ENCODE assay signal across 8 cellular contexts in genomic region chr2:237922641-237923361, GRCh38. TPM values are rescaled to one million over a fixed set of nuclear protein-coding genes. Genes with fewer than 3 reads are reported as not detected.
DNase-seq lines count a peak whose midpoint lies in the region; ATAC-seq and TF ChIP-seq lines count a peak whose summit lies in the region.

No MANE protein-coding gene starts in this region.

- CTCF ChIA-PET in A673 (lab: Charles Lee) = interaction anchor here (0.6 kb wide), 1 partner anchor 20 kb away, joined by 4 read pairs; no protein-coding TSS in a partner anchor

- H3K36me3 ChIP-seq in A673 (ENCODE audit: insufficient read depth, low read length, poor library complexity, severe bottlenecking) (no peaks in the 10 kb centered on the region), body of pancreas (replicated peaks in 1 of 2; ENCODE audit: insufficient read depth in 1 of 2, low read depth in 2 of 2) (no peaks in the 10 kb centered on the region), neuron (ENCODE audit: insufficient read depth, low read length) (no peaks in the 10 kb centered on the region)

- H3K9me3 ChIP-seq in A673 (ENCODE audit: low read depth, low read length, poor library complexity, severe bottlenecking) (no peaks in the 10 kb centered on the region), body of pancreas (no peaks in the 10 kb centered on the region), neuron (ENCODE audit: low read length) (no peaks in the 10 kb centered on the region)

- peak; percentile 63 for ATAC-seq in body of pancreas
- no peak for ATAC-seq in HG03457 (IDR thresholded peaks at IDR 0.05; ENCODE audit: unreplicated experiment)

- H3K27me3 ChIP-seq in A673 (replicated peaks; ENCODE audit: insufficient read depth, low read depth, low read length, poor library complexity) (no peaks in the 10 kb centered on the region), body of pancreas (no peaks in the 10 kb centered on the region), neuron (ENCODE audit: insufficient read depth, low read length) (peaks cover 3% of the 10 kb centered on the region)

- BruUV-seq in A673 (replicated peaks; lab: Mats Ljungman, UMichigan) = no TSS peak

- POLR2A ChIA-PET in A673 (lab: Charles Lee; ENCODE audit: low non-redundant PET) = no interaction called here

- H3K4me1 ChIP-seq in A673 (ENCODE audit: insufficient read depth, low read length, poor library complexity, severe bottlenecking) (no peaks in the 10 kb centered on the region), body of pancreas (peaks cover 20% of the 10 kb centered on the region), neuron (ENCODE audit: insufficient read depth, low read length) (no peaks in the 10 kb centered on the region)

- TF ChIP-seq EP300 in Ishikawa (IDR thresholded peaks at IDR 0.05; ENCODE audit: borderline replicate concordance) = no peak

- no peak for DNase-seq in A673 (ENCODE audit: low spot score)
- peak; percentile 57 to 89 (median 64) for DNase-seq in body of pancreas
- DNase-seq in NAMALWA (ENCODE audit: low spot score) = no peak
- DNase-seq in NCI-H526 treated with DMSO at 0.1 percent for 48 hours (lab: John Stamatoyannopoulos, UW) = no peak
- no peak for DNase-seq in dermis blood vessel endothelial cell

- no peak for TF ChIP-seq POLR2A in body of pancreas (IDR thresholded peaks at IDR 0.05)

- peak overlapping the region; percentile 27 for H3K4me3 ChIP-seq in A673 (ENCODE audit: low read depth, low read length, poor library complexity, severe bottlenecking)
- no peak overlapping the region for H3K4me3 ChIP-seq in body of pancreas
- H3K4me3 ChIP-seq in neuron (ENCODE audit: low read length) = no peak overlapping the region

- H2AFZ ChIP-seq in neuron (ENCODE audit: low read depth, low read length) = peak overlapping the region; percentile 59

- intact Hi-C loops in A673 (cut with micrococcal nuclease; ENCODE audit: unreplicated experiment) = no loop called here
- intact Hi-C loops in body of pancreas (cut with DNase I) = no loop called here

- no peak for TF ChIP-seq CTCF in A673 (conservative IDR thresholded peaks at IDR 0.05; ENCODE audit: low read depth, low read length)
- no peak for TF ChIP-seq CTCF in body of pancreas (IDR thresholded peaks at IDR 0.05)

- WGBS in body of pancreas, 2 donors = 7 to 32% methylated on average over 3 to 12 of the region's 13 CpGs

- H3K27ac ChIP-seq in A673 (ENCODE audit: low read depth, low read length, poor library complexity, severe bottlenecking) (no peak overlapping the region), body of pancreas (peak overlapping the region; percentile 43 to 84 (median 72))

- no peak for TF ChIP-seq RAD21 in Ishikawa (IDR thresholded peaks at IDR 0.05; ENCODE audit: low read depth)

TF ChIP-seq in Ishikawa, 13 proteins besides CTCF, POLR2A, EP300 and RAD21:
- TF ChIP-seq CREB1 (IDR thresholded peaks at IDR 0.05; ENCODE audit: low read depth) (no peak), EGR1 (IDR thresholded peaks at IDR 0.05) (no peak), USF1 (IDR thresholded peaks at IDR 0.05) (peak; percentile 63; the same call in 1 of the 2 replicates), MAX (IDR thresholded peaks at IDR 0.05) (peak; percentile 44; the same call in 1 of the 2 replicates), YY1 (IDR thresholded peaks at IDR 0.05; ENCODE audit: low read depth) (0 out of 2 replicates have a peak, but pooled peaks have one; percentile 45)

RNA-seq across cellular contexts. Expression of gene UBE2F, which starts 44.0 kb away (rescaled TPM):
- total RNA-seq in A673 (2021) (49.0 and 51.2 TPM in 2 replicates), body of pancreas (10 to 100 TPM; 67.7 to 69.9 TPM), dermis blood vessel endothelial cell (59.0 and 59.4 TPM in 2 replicates)

Comparison
In these comparisons a context has a peak if more than half of its experiments do, and no peak if none do; other contexts are left out.
1. DNase-seq: peak in body of pancreas (4 of 4); none in A673 (single experiment), NAMALWA (single experiment), NCI-H526 treated with DMSO at 0.1 percent for 48 hours (single experiment) and dermis blood vessel endothelial cell (single experiment).